Comparison of ENCODE assay signal across 11 cellular contexts in the genomic region with DNA sequence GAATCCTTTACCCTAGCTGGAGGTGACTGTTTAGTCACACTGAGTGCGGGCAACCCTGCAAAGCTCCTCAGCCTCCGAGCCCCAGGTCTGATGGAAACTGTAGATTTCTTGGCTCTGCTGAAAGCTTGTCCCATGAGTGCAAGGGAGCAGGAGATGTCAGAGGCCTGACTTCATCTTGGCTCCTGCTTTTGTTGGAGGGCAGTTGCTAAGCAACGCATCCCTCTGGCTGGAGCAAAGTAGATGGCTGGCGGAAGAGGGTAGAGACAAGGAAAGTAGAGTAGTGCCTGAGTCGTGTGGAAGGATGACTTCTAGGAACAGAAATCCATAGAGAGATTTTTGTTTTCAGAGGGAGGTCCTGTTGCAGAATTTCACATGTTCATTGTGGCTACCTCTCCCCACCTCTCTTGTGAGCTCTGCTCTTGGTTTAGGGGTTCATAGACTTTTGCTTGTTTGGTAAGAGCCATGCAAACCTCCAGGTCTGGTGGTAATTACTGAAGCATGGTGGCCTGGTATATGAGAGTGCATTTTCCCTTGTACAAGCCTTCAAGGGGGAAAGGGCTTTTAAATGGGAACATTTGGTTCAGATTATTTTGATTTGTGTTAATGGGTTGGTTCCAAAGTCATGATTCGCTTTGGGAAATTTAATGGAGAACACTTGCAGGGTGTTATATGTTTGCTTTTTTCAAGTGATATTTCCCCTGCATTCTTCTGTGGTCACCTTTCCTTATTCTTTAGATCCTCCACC.
DNase-seq lines count a peak whose midpoint lies in the region; ATAC-seq and TF ChIP-seq lines count a peak whose summit lies in the region.
"Had no signal": no experiment of that assay in that cellular context is flagged by ENCODE, and none has a peak within 500 bp of the region (broad histone marks: within the 10 kb centered on the region; RNA-seq: fewer than 3 reads in every experiment).

No MANE protein-coding gene starts in this region.

- DNase-seq in Daoy (ENCODE audit: low read depth) (peak; percentile 70), Right ventricle myocardium inferior (ENCODE audit: missing footprints) (no peak), posterior vena cava (ENCODE audit: low spot score) (peak; percentile 85), NCI-H1092 treated with DMSO at 0.1 percent for 48 hours (lab: John Stamatoyannopoulos, UW) (no peak), NCI-H1436 (lab: John Stamatoyannopoulos, UW) (no peak), EL (no peak)
- DNase-seq: activated CD4-positive, alpha-beta memory T cell treated with anti-CD3 and anti-CD28 coated beads, Interleukin-2, amount 10 ng/mL, durations not matched to agents 7 days and 5 days; MV-4-11; stimulated activated naive CD8-positive, alpha-beta T cell treated with anti-CD3 and anti-CD28 coated beads, Interleukin-15, amount 100 ng/mL, for 72 hours had no signal

- ATAC-seq in SK-N-SH treated with all-trans-retinoic acid at 6 μM for 48 hours (peak; percentile 93), Right ventricle myocardium inferior (peak; percentile 76), GM19452 (IDR thresholded peaks at IDR 0.05; ENCODE audit: unreplicated experiment) (no peak)
- ATAC-seq: stimulated activated naive CD8-positive, alpha-beta T cell treated with anti-CD3 and anti-CD28 coated beads, Interleukin-15, amount 100 ng/mL, for 72 hours had no signal

- intact Hi-C loops in Right ventricle myocardium inferior (cut with DNase I) = loop anchor here (2.0 kb wide), 1 partner anchor 25 kb away; no protein-coding TSS in a partner anchor
- intact Hi-C loops in posterior vena cava (cut with DNase I) = no loop called here

TF ChIP-seq in SK-N-SH treated with all-trans-retinoic acid at 6 μM for 48 hours, 23 proteins besides CTCF, POLR2A, EP300 and RAD21:
- TF ChIP-seq TCF4 (CRISPR knock-in tag; IDR thresholded peaks at IDR 0.05; ENCODE audit: borderline replicate concordance) (peak; percentile 48; the same call in 1 of the 2 replicates), ZFP3 (CRISPR knock-in tag; IDR thresholded peaks at IDR 0.05) (no peak)

Comparison
In these comparisons a context has a peak if more than half of its experiments do, and no peak if none do; other contexts are left out.
1. DNase-seq: peak in Daoy (single experiment) and posterior vena cava (single experiment); none in Right ventricle myocardium inferior (single experiment), NCI-H1092 treated with DMSO at 0.1 percent for 48 hours (single experiment), NCI-H1436 (single experiment) and EL (single experiment).